ENCODE assay signal across 17 cellular contexts in the genomic region with DNA sequence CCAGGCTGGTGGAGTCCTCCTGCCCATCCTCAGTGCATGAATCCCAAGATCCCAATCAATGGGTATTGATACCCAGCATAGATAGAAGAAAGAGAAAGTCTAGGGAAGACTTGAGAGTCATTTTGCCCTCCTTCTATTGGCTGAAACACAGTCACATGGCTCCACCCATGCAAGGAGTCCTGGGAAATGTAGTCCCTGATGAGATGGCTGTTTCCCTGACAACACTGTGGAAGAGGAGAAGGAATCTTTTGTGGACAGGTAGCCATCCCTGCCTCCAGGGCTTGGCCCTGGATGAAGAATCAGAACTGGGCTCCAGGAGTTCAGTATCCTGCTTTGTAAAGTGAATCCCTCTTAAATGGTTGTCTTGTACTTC. TPM values are rescaled to one million over a fixed set of nuclear protein-coding genes. Genes with fewer than 3 reads are reported as not detected.
DNase-seq lines count a peak whose midpoint lies in the region; ATAC-seq and TF ChIP-seq lines count a peak whose summit lies in the region.
"Had no signal": no experiment of that assay in that cellular context is flagged by ENCODE, and none has a peak within 500 bp of the region (broad histone marks: within the 10 kb centered on the region; RNA-seq: fewer than 3 reads in every experiment).

No MANE protein-coding gene starts in this region.

- H3K27me3 ChIP-seq in endodermal cell (ENCODE audit: control insufficient read depth, insufficient read depth, low read length, poor library complexity, severe bottlenecking) (no peaks in the 10 kb centered on the region), HAP-1 (ENCODE audit: low read depth) (no peaks in the 10 kb centered on the region)
- H3K27me3 ChIP-seq: BLaER1 treated with 17β-estradiol and CSF1 and Interleukin-3, amounts not matched to agents 10 nM and 100 nM; cardiac muscle cell had no signal

- H3K4me1 ChIP-seq in endodermal cell (ENCODE audit: control insufficient read depth, insufficient read depth, low read length) (no peaks in the 10 kb centered on the region), HAP-1 (no peaks in the 10 kb centered on the region)

- TF ChIP-seq CTCF in endodermal cell (conservative IDR thresholded peaks at IDR 0.05), result no peak

- H3K36me3 ChIP-seq in endodermal cell (ENCODE audit: control insufficient read depth, insufficient read depth, low read length) (no peaks in the 10 kb centered on the region), HAP-1 (replicated peaks) (no peaks in the 10 kb centered on the region)
- H3K36me3 ChIP-seq: BLaER1 treated with 17β-estradiol and CSF1 and Interleukin-3, amounts not matched to agents 10 nM and 100 nM; cardiac muscle cell; SJSA1 had no signal

- H3K4me1 Mint-ChIP-seq in activated naive CD4-positive, alpha-beta T cell treated with anti-CD3 and anti-CD28 coated beads, Interleukin-2, amount 10 ng/mL, durations not matched to agents 7 days and 5 days, result no peaks in the 10 kb centered on the region
- H3K4me1 Mint-ChIP-seq in endodermal cell, result no peaks in the 10 kb centered on the region

- H3K9me3 ChIP-seq in endodermal cell (ENCODE audit: control insufficient read depth, low read length) (no peaks in the 10 kb centered on the region), HAP-1 (no peaks in the 10 kb centered on the region)
- H3K9me3 ChIP-seq: SJSA1 had no signal

- CTCF ChIA-PET in activated naive CD4-positive, alpha-beta T cell treated with anti-CD3 and anti-CD28 coated beads, Interleukin-2, amount 10 ng/mL, durations not matched to agents 7 days and 5 days (lab: Charles Lee), result no interaction called here

- in situ Hi-C loops in HAP-1 (cut with MboI; ENCODE audit: low sequenced_read_pairs), result no loop called here

- peak; percentile 19 for DNase-seq in activated naive CD4-positive, alpha-beta T cell treated with anti-CD3 and anti-CD28 coated beads, Interleukin-2, amount 10 ng/mL, durations not matched to agents 7 days and 5 days
- DNase-seq in activated naive CD4-positive, alpha-beta T cell (lab: John Stamatoyannopoulos, UW), result no peak
- peak; percentile 60 for DNase-seq in NCI-H82 (lab: John Stamatoyannopoulos, UW)
- DNase-seq in endodermal cell, result peak; percentile 57
- DNase-seq in stimulated activated CD8-positive, alpha-beta memory T cell treated with anti-CD3 and anti-CD28 coated beads, Interleukin-4, amount 100 ng/mL, for 48 hours, result peak; percentile 1
- DNase-seq in HAP-1 (ENCODE audit: low spot score in 2 of 2), result no peak
- DNase-seq: activated naive CD8-positive, alpha-beta T cell treated with anti-CD3 and anti-CD28 coated beads for 36 hours; NCI-H2107; stimulated activated CD4-positive, alpha-beta T cell treated with anti-CD3 and anti-CD28 coated beads, Interleukin-15, amount 100 ng/mL, for 24 hours; substantia nigra had no signal

- no peak overlapping the region for H3K27ac ChIP-seq in endodermal cell (ENCODE audit: low read depth, low read length)
- H3K27ac ChIP-seq: BLaER1 treated with 17β-estradiol and CSF1 and Interleukin-3, amounts not matched to agents 10 nM and 100 nM; cardiac muscle cell; SJSA1 had no signal

- no peak overlapping the region for H3K4me3 ChIP-seq in endodermal cell (ENCODE audit: low read length)
- H3K4me3 ChIP-seq in HAP-1, result no peak overlapping the region
- H3K4me3 ChIP-seq: BLaER1 treated with 17β-estradiol and CSF1 and Interleukin-3, amounts not matched to agents 10 nM and 100 nM; cardiac muscle cell; SJSA1 had no signal

- H3K27ac Mint-ChIP-seq in activated naive CD4-positive, alpha-beta T cell treated with anti-CD3 and anti-CD28 coated beads, Interleukin-2, amount 10 ng/mL, durations not matched to agents 7 days and 5 days, result no peak overlapping the region
- H3K27ac Mint-ChIP-seq in endodermal cell, result no peak overlapping the region
- H3K27ac Mint-ChIP-seq: activated naive CD8-positive, alpha-beta T cell treated with anti-CD3 and anti-CD28 coated beads for 36 hours had no signal

- H3K27me3 Mint-ChIP-seq in activated naive CD4-positive, alpha-beta T cell treated with anti-CD3 and anti-CD28 coated beads, Interleukin-2, amount 10 ng/mL, durations not matched to agents 7 days and 5 days, result peaks cover 37% of the 10 kb centered on the region
- H3K27me3 Mint-ChIP-seq in endodermal cell (ENCODE audit: insufficient read depth), result peaks cover 8% of the 10 kb centered on the region

- no peaks in the 10 kb centered on the region for H3K36me3 Mint-ChIP-seq in activated naive CD4-positive, alpha-beta T cell treated with anti-CD3 and anti-CD28 coated beads, Interleukin-2, amount 10 ng/mL, durations not matched to agents 7 days and 5 days
- no peaks in the 10 kb centered on the region for H3K36me3 Mint-ChIP-seq in endodermal cell (ENCODE audit: low read depth)
- H3K36me3 Mint-ChIP-seq: activated naive CD8-positive, alpha-beta T cell treated with anti-CD3 and anti-CD28 coated beads for 36 hours had no signal

- no peaks in the 10 kb centered on the region for H3K9me3 Mint-ChIP-seq in activated naive CD4-positive, alpha-beta T cell treated with anti-CD3 and anti-CD28 coated beads, Interleukin-2, amount 10 ng/mL, durations not matched to agents 7 days and 5 days
- H3K9me3 Mint-ChIP-seq in endodermal cell, result no peaks in the 10 kb centered on the region
- H3K9me3 Mint-ChIP-seq: activated naive CD8-positive, alpha-beta T cell treated with anti-CD3 and anti-CD28 coated beads for 36 hours had no signal

- ATAC-seq in GM18502 (IDR thresholded peaks at IDR 0.05; ENCODE audit: poor library complexity, unreplicated experiment), result no peak
- no peak for ATAC-seq in HG03469 (IDR thresholded peaks at IDR 0.05; ENCODE audit: unreplicated experiment)

- H3K4me3 Mint-ChIP-seq in activated naive CD4-positive, alpha-beta T cell treated with anti-CD3 and anti-CD28 coated beads, Interleukin-2, amount 10 ng/mL, durations not matched to agents 7 days and 5 days, result no peak overlapping the region
- H3K4me3 Mint-ChIP-seq in endodermal cell, result no peak overlapping the region
- H3K4me3 Mint-ChIP-seq: activated naive CD8-positive, alpha-beta T cell treated with anti-CD3 and anti-CD28 coated beads for 36 hours had no signal

- H3K9ac ChIP-seq in endodermal cell (ENCODE audit: extremely low read depth, low read length, poor library complexity, severe bottlenecking), result no peak overlapping the region
- H3K9ac ChIP-seq: BLaER1 treated with 17β-estradiol and CSF1 and Interleukin-3, amounts not matched to agents 10 nM and 100 nM had no signal

RNA-seq across cellular contexts. Expression of gene MROH2A, which starts 35.9 kb away (rescaled TPM):
- total RNA-seq in endodermal cell, result not detected
- not detected for polyA plus RNA-seq in endodermal cell (2013, experiment 1 of 2)
- not detected for polyA plus RNA-seq in endodermal cell (2013, experiment 2 of 2)
- total RNA-seq: activated naive CD8-positive, alpha-beta T cell treated with anti-CD3 and anti-CD28 coated beads for 36 hours; glomerular endothelial cell; kidney epithelial cell; SJSA1 had no signal
- polyA plus RNA-seq: cardiac muscle cell had no signal

RNA-seq across cellular contexts. Expression of gene HJURP, which starts 40.3 kb away (rescaled TPM):
- total RNA-seq in endodermal cell, result 10 to 100 TPM; 39.4 to 78.9 TPM
- 64.5 TPM for polyA plus RNA-seq in endodermal cell (2013, experiment 1 of 2)
- polyA plus RNA-seq in endodermal cell (2013, experiment 2 of 2), result 61.4 TPM

RNA-seq across cellular contexts. Expression of gene UGT1A1, which starts 54.0 kb away (rescaled TPM):
- not detected for total RNA-seq in endodermal cell
- not detected for polyA plus RNA-seq in endodermal cell (2013, experiment 1 of 2)
- polyA plus RNA-seq in endodermal cell (2013, experiment 2 of 2), result not detected
- total RNA-seq: activated naive CD8-positive, alpha-beta T cell treated with anti-CD3 and anti-CD28 coated beads for 36 hours; cardiac muscle cell; glomerular endothelial cell; kidney epithelial cell; SJSA1 had no signal
- polyA plus RNA-seq: cardiac muscle cell had no signal

Comparison
In these comparisons a context has a peak if more than half of its experiments do, and no peak if none do; other contexts are left out.
1. DNase-seq: peak in activated naive CD4-positive, alpha-beta T cell treated with anti-CD3 and anti-CD28 coated beads, Interleukin-2, amount 10 ng/mL, durations not matched to agents 7 days and 5 days (single experiment), NCI-H82 (single experiment), endodermal cell (single experiment) and stimulated activated CD8-positive, alpha-beta memory T cell treated with anti-CD3 and anti-CD28 coated beads, Interleukin-4, amount 100 ng/mL, for 48 hours (single experiment); none in activated naive CD4-positive, alpha-beta T cell (0 of 4) and HAP-1 (0 of 2).